In genomic region chr4:74543983-74544382, GRCh38 we compare ENCODE assay signal across 13 cellular contexts.
A peak's percentile ranks its signal among the peaks of the same experiment; 100 is the strongest.
DNase-seq lines count a peak whose midpoint lies in the region; ATAC-seq and TF ChIP-seq lines count a peak whose summit lies in the region.
"Had no signal": no experiment of that assay in that cellular context is flagged by ENCODE, and none has a peak within 500 bp of the region (broad histone marks: within the 10 kb centered on the region; RNA-seq: fewer than 3 reads in every experiment).

No MANE protein-coding gene starts in this region.

- H3K27ac ChIP-seq in fibroblast of lung (ENCODE audit: insufficient read depth, low read length), result no peak overlapping the region
- H3K27ac ChIP-seq: adrenal gland, heart left ventricle, lower lobe of right lung, neutrophil had no signal

- TF ChIP-seq CTCF in fibroblast of lung (conservative IDR thresholded peaks at IDR 0.05 in 1 of 2, IDR thresholded peaks at IDR 0.05 in 1 of 2; ENCODE audit: low read depth in 1 of 2, low read length in 2 of 2), result no peak

- ATAC-seq in HG03432 (IDR thresholded peaks at IDR 0.05; ENCODE audit: unreplicated experiment), result no peak
- ATAC-seq: heart left ventricle had no signal

- H4K20me1 ChIP-seq in fibroblast of lung (ENCODE audit: control insufficient read depth, extremely low read depth, insufficient read depth, low read length), result no peaks in the 10 kb centered on the region

- H3K4me1 ChIP-seq in fibroblast of lung (ENCODE audit: control insufficient read depth, extremely low read depth, insufficient read depth, low read length) (no peaks in the 10 kb centered on the region), skeletal muscle satellite cell (ENCODE audit: control insufficient read depth, insufficient read depth, low read length) (peaks cover 22% of the 10 kb centered on the region)

- no peak overlapping the region for H2AFZ ChIP-seq in fibroblast of lung (ENCODE audit: low read length)

- no peaks in the 10 kb centered on the region for H3K79me2 ChIP-seq in fibroblast of lung (ENCODE audit: control insufficient read depth, insufficient read depth, low read length)

- DNase-seq in GM04503 (ENCODE audit: low read depth) (peak; percentile 14), SW480 (ENCODE audit: low spot score) (peak; percentile 51), fibroblast of lung (ENCODE audit: low read depth in 2 of 2) (peak; percentile 83 to 87), COR-L47 (lab: John Stamatoyannopoulos, UW) (no peak), SHP77 (lab: John Stamatoyannopoulos, UW) (no peak)
- DNase-seq: activated B cell treated with CpG ODN at 0.5 μM for 24 hours, adrenal gland, heart left ventricle, lower lobe of right lung, NCI-H2029 treated with DMSO at 0.1 percent for 48 hours had no signal

- H3K36me3 ChIP-seq in fibroblast of lung (ENCODE audit: control insufficient read depth, insufficient read depth, low read length) (no peaks in the 10 kb centered on the region), skeletal muscle satellite cell (ENCODE audit: insufficient read depth, low read length) (no peaks in the 10 kb centered on the region)
- H3K36me3 ChIP-seq: adrenal gland, heart left ventricle, lower lobe of right lung, neutrophil had no signal

- H3K4me2 ChIP-seq in fibroblast of lung (ENCODE audit: extremely low read depth, insufficient read depth, low read length) (no peak overlapping the region), skeletal muscle satellite cell (ENCODE audit: low read length) (peak overlapping the region; percentile 18)

- H3K9ac ChIP-seq in fibroblast of lung (ENCODE audit: insufficient read depth, low read length) (no peak overlapping the region), skeletal muscle satellite cell (ENCODE audit: low read depth, low read length) (no peak overlapping the region)

- H3K27me3 ChIP-seq in fibroblast of lung (ENCODE audit: control insufficient read depth, insufficient read depth, low read length), result no peaks in the 10 kb centered on the region
- H3K27me3 ChIP-seq in skeletal muscle satellite cell (ENCODE audit: control insufficient read depth, insufficient read depth, low read length), result no peaks in the 10 kb centered on the region
- H3K27me3 ChIP-seq: adrenal gland, heart left ventricle, neutrophil had no signal

- H3K4me3 ChIP-seq in fibroblast of lung (replicated peaks in 1 of 4; ENCODE audit: control extremely low read depth in 1 of 4, insufficient read depth in 1 of 4, low read depth in 3 of 4, low read length in 4 of 4) (peak overlapping the region in 1 of 4 experiments; percentile 33), skeletal muscle satellite cell (ENCODE audit: low read length) (no peak overlapping the region)
- H3K4me3 ChIP-seq: adrenal gland, heart left ventricle, lower lobe of right lung had no signal

- no peaks in the 10 kb centered on the region for H3K9me3 ChIP-seq in fibroblast of lung (ENCODE audit: control insufficient read depth, insufficient read depth, low read depth, low read length)
- H3K9me3 ChIP-seq in skeletal muscle satellite cell (replicated peaks; ENCODE audit: low read length), result no peaks in the 10 kb centered on the region
- H3K9me3 ChIP-seq: adrenal gland, heart left ventricle, lower lobe of right lung, neutrophil had no signal

Comparison
In these comparisons a context has a peak if more than half of its experiments do, and no peak if none do; other contexts are left out.
1. DNase-seq: peak in GM04503 (single experiment), SW480 (single experiment) and fibroblast of lung (2 of 2); none in COR-L47 (single experiment) and SHP77 (0 of 2).